Comparison of ENCODE assay signal across 13 cellular contexts in the genomic region with DNA sequence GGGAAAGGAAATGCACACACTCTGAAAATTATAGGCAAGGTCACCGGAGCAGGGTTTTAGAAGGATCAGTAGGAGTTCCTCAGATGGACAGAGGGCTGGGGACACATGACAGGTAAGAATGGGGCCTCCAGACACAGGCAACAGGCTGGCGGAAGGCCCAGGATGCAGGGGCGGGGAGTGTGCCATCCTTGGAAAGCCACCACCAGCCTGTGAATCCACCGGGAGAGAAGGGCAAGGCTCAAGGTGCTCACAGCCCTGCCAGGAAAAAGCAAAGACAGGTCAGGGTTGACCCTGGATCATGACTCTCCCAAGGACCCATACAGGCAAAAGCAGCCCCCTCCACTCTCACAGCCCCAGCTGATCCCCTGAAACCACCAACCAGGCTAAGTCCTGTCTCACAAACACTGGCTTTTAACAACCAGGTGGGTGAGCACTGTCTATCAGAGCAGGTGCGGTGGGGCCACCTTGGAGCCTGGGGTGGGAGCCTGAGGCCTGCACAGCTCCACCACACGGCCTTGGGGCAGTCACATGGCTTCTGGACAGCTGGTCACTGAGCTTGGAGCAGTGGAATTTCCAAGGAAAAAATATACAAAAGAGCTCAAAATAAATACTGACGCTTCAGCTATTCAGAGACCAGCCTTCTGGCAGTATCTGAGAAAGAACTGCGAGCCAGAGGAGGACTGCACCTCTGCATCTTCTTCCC. TPM values are rescaled to one million over a fixed set of nuclear protein-coding genes. Genes with fewer than 3 reads are reported as not detected.
DNase-seq lines count a peak whose midpoint lies in the region; ATAC-seq and TF ChIP-seq lines count a peak whose summit lies in the region.
"Had no signal": no experiment of that assay in that cellular context is flagged by ENCODE, and none has a peak within 500 bp of the region (broad histone marks: within the 10 kb centered on the region; RNA-seq: fewer than 3 reads in every experiment).

No MANE protein-coding gene starts in this region.

- no peak for ATAC-seq in left colon
- ATAC-seq in GM18517 (IDR thresholded peaks at IDR 0.05; ENCODE audit: unreplicated experiment) = no peak

- peaks cover 0 to under 1% (median 0%) of the 10 kb centered on the region in 7 donors for H3K9me3 Mint-ChIP-seq in CD14-positive monocyte
- H3K9me3 Mint-ChIP-seq in activated T-helper 2 cell treated with anti-CD3 and anti-CD28 coated beads, Interferon-gamma antibody, Interleukin-2, Interleukin-4, amounts not matched to agents 10 μg/mL and 5 μg/mL and 100 μg/mL, durations not matched to agents 14 hours and 24 hours and 36 hours = no peaks in the 10 kb centered on the region
- H3K9me3 Mint-ChIP-seq: T-helper 1 cell treated with Interleukin-12 subunit alpha and Interleukin-12 subunit beta and Interleukin-4 antibody, amounts not matched to agents 30 μg/mL and 1 μg/mL, for 36 hours had no signal

- intact Hi-C loops in CD14-positive monocyte (cut with micrococcal nuclease) = loop anchor here in 1 of 2 donors (5.0 kb wide), 1 partner anchor 34 kb away; no protein-coding TSS in a partner anchor
- intact Hi-C loops in dorsolateral prefrontal cortex (cut with DNase I) = loop anchor here (5.0 kb wide), 2 partner anchors 39 to 49 kb away; a partner anchor contains a TSS
- intact Hi-C loops in left colon (cut with DNase I, micrococcal nuclease) = no loop called here
- intact Hi-C loops in activated T-helper 2 cell treated with anti-CD3 and anti-CD28 coated beads, Interferon-gamma antibody, Interleukin-2, Interleukin-4, amounts not matched to agents 10 μg/mL and 5 μg/mL and 100 μg/mL, durations not matched to agents 14 hours and 24 hours and 36 hours (cut with micrococcal nuclease) = no loop called here

- H3K4me1 ChIP-seq in Karpas-422 (ENCODE audit: low read length) (peaks cover 27% of the 10 kb centered on the region), neutrophil (ENCODE audit: control insufficient read depth in 1 of 2, insufficient read depth in 1 of 2, low read depth in 1 of 2, low read length in 1 of 2) (peaks cover 71 to 82% of the 10 kb centered on the region in 2 experiments)
- H3K4me1 ChIP-seq: parathyroid adenoma had no signal

- no peak overlapping the region for H3K4me3 Mint-ChIP-seq in CD14-positive monocyte
- no peak overlapping the region for H3K4me3 Mint-ChIP-seq in activated T-helper 2 cell treated with anti-CD3 and anti-CD28 coated beads, Interferon-gamma antibody, Interleukin-2, Interleukin-4, amounts not matched to agents 10 μg/mL and 5 μg/mL and 100 μg/mL, durations not matched to agents 14 hours and 24 hours and 36 hours (ENCODE audit: low read depth)
- H3K4me3 Mint-ChIP-seq: T-helper 1 cell treated with Interleukin-12 subunit alpha and Interleukin-12 subunit beta and Interleukin-4 antibody, amounts not matched to agents 30 μg/mL and 1 μg/mL, for 36 hours had no signal

- no peaks in the 10 kb centered on the region for H3K36me3 ChIP-seq in Karpas-422 (ENCODE audit: insufficient read depth, low read length)
- H3K36me3 ChIP-seq in neutrophil = peaks cover 48% of the 10 kb centered on the region

- no peaks in the 10 kb centered on the region for H3K27me3 ChIP-seq in Karpas-422 (ENCODE audit: low read length)
- H3K27me3 ChIP-seq in dorsolateral prefrontal cortex = no peaks in the 10 kb centered on the region
- no peaks in the 10 kb centered on the region for H3K27me3 ChIP-seq in neutrophil
- H3K27me3 ChIP-seq: BE2C had no signal

- H3K4me3 ChIP-seq in Karpas-422 (ENCODE audit: low read length) = no peak overlapping the region
- no peak overlapping the region for H3K4me3 ChIP-seq in dorsolateral prefrontal cortex
- no peak overlapping the region for H3K4me3 ChIP-seq in neutrophil (ENCODE audit: low read depth in 1 of 2, low read length in 1 of 2)
- H3K4me3 ChIP-seq: smooth muscle cell had no signal

- H3K27me3 Mint-ChIP-seq in CD14-positive monocyte (ENCODE audit: low read depth in 3 of 3) = peaks cover 0 to 3% (median 0%) of the 10 kb centered on the region in 3 donors
- no peaks in the 10 kb centered on the region for H3K27me3 Mint-ChIP-seq in activated T-helper 2 cell treated with anti-CD3 and anti-CD28 coated beads, Interferon-gamma antibody, Interleukin-2, Interleukin-4, amounts not matched to agents 10 μg/mL and 5 μg/mL and 100 μg/mL, durations not matched to agents 14 hours and 24 hours and 36 hours (ENCODE audit: low read depth)

- no peaks in the 10 kb centered on the region for H3K9me3 ChIP-seq in Karpas-422 (ENCODE audit: low read length)
- no peaks in the 10 kb centered on the region for H3K9me3 ChIP-seq in neutrophil
- H3K9me3 ChIP-seq: BE2C had no signal

- DNase-seq in CD14-positive monocyte (ENCODE audit: low spot score) (no peak), Karpas-422 (no peak), dorsolateral prefrontal cortex (peak in 2 of 10 donors; percentile 66 to 68), left colon (no peak), UCSD-AML1 (lab: John Stamatoyannopoulos, UW; ENCODE audit: unreplicated experiment) (no peak)
- no peak for DNase-seq in activated T-helper 2 cell treated with anti-CD3 and anti-CD28 coated beads, Interferon-gamma antibody, Interleukin-2, Interleukin-4, amounts not matched to agents 10 μg/mL and 5 μg/mL and 100 μg/mL, durations not matched to agents 14 hours and 24 hours and 36 hours (ENCODE audit: low spot score)
- DNase-seq: BE2C, NCI-H69 had no signal

- peaks cover 51% of the 10 kb centered on the region for H3K4me1 Mint-ChIP-seq in CD14-positive monocyte
- H3K4me1 Mint-ChIP-seq in activated T-helper 2 cell treated with anti-CD3 and anti-CD28 coated beads, Interferon-gamma antibody, Interleukin-2, Interleukin-4, amounts not matched to agents 10 μg/mL and 5 μg/mL and 100 μg/mL, durations not matched to agents 14 hours and 24 hours and 36 hours (ENCODE audit: low read depth) = peaks cover 24% of the 10 kb centered on the region

- no peak overlapping the region for H3K27ac ChIP-seq in Karpas-422 (ENCODE audit: low read length)
- H3K27ac ChIP-seq in dorsolateral prefrontal cortex = peak overlapping the region in 47 of 59 donors; percentile 5 to 82 (median 59)
- H3K27ac ChIP-seq in neutrophil = peak overlapping the region; percentile 52
- H3K27ac ChIP-seq: parathyroid adenoma had no signal

- no peak for TF ChIP-seq CTCF in CD14-positive monocyte (IDR thresholded peaks at IDR 0.05)
- TF ChIP-seq CTCF in dorsolateral prefrontal cortex (IDR thresholded peaks at IDR 0.05 in 54 of 56, conservative IDR thresholded peaks at IDR 0.05 in 2 of 56; ENCODE audit: low read depth in 1 of 56, partially characterized antibody in 56 of 56) = no peak
- TF ChIP-seq CTCF in neutrophil (IDR thresholded peaks at IDR 0.05) = no peak

- H3K9ac ChIP-seq in Karpas-422 (ENCODE audit: low read length) = 0 out of 2 replicates have a peak overlapping the region, but pooled peaks have one; percentile 5
- H3K9ac ChIP-seq: parathyroid adenoma had no signal

- no peaks in the 10 kb centered on the region for H3K9me2 ChIP-seq in Karpas-422 (replicated peaks; ENCODE audit: insufficient read depth, low read length)

- H3K4me2 ChIP-seq in Karpas-422 (ENCODE audit: low read depth, low read length, poor library complexity, severe bottlenecking) = no peak overlapping the region
- H3K4me2 ChIP-seq: smooth muscle cell had no signal

- peaks cover 53% of the 10 kb centered on the region for H3K79me2 ChIP-seq in Karpas-422 (ENCODE audit: low read length)

- H2AFZ ChIP-seq in Karpas-422 (ENCODE audit: low read length) = no peak overlapping the region
- H2AFZ ChIP-seq: parathyroid adenoma had no signal

- H4K20me1 ChIP-seq in Karpas-422 (ENCODE audit: insufficient read depth, low read depth, low read length) = peaks cover 5% of the 10 kb centered on the region; the same call in 1 of the 2 replicates

- peak overlapping the region in 4 of 7 donors; percentile 5 to 79 (median 42) for H3K27ac Mint-ChIP-seq in CD14-positive monocyte
- H3K27ac Mint-ChIP-seq in activated T-helper 2 cell treated with anti-CD3 and anti-CD28 coated beads, Interferon-gamma antibody, Interleukin-2, Interleukin-4, amounts not matched to agents 10 μg/mL and 5 μg/mL and 100 μg/mL, durations not matched to agents 14 hours and 24 hours and 36 hours = no peak overlapping the region
- H3K27ac Mint-ChIP-seq: T-helper 1 cell treated with Interleukin-12 subunit alpha and Interleukin-12 subunit beta and Interleukin-4 antibody, amounts not matched to agents 30 μg/mL and 1 μg/mL, for 36 hours had no signal

- H3K36me3 Mint-ChIP-seq in CD14-positive monocyte = peaks cover 45 to 60% of the 10 kb centered on the region in 2 donors
- H3K36me3 Mint-ChIP-seq in activated T-helper 2 cell treated with anti-CD3 and anti-CD28 coated beads, Interferon-gamma antibody, Interleukin-2, Interleukin-4, amounts not matched to agents 10 μg/mL and 5 μg/mL and 100 μg/mL, durations not matched to agents 14 hours and 24 hours and 36 hours (ENCODE audit: low read depth) = peaks cover 9% of the 10 kb centered on the region

RNA-seq across cellular contexts. Expression of a gene that starts 35.2 kb away (rescaled TPM):
- not detected for polyA plus RNA-seq in CD14-positive monocyte
- 4.1 and 10.0 TPM in 2 replicates for total RNA-seq in Karpas-422 (2014; rRNA removed; shearing (Covaris generic); ENCODE audit: low replicate concordance)
- 100 to 1,000 TPM in 1 of 120 experiments, 10 to 100 TPM in 118, 1 to 10 TPM in 1; 7.4 to 118 (median 26.3) TPM for total RNA-seq in dorsolateral prefrontal cortex
- total RNA-seq in left colon = 10 to 100 TPM; 14.1 to 15.1 TPM
- 15.1 and 20.3 TPM in 2 replicates for total RNA-seq in activated T-helper 2 cell treated with anti-CD3 and anti-CD28 coated beads, Interferon-gamma antibody, Interleukin-2, Interleukin-4, amounts not matched to agents 10 μg/mL and 5 μg/mL and 100 μg/mL, durations not matched to agents 14 hours and 24 hours and 36 hours

RNA-seq across cellular contexts. Expression of a gene that starts 48.7 kb away (rescaled TPM):
- 10 to 100 TPM; 12.2 to 12.6 TPM for polyA plus RNA-seq in CD14-positive monocyte
- 10.9 and 14.8 TPM in 2 replicates for total RNA-seq in Karpas-422 (2014; rRNA removed; shearing (Covaris generic); ENCODE audit: low replicate concordance)
- total RNA-seq in dorsolateral prefrontal cortex (10 to 100 TPM in 119 of 120 experiments, 1 to 10 TPM in 1; 9.4 to 22.3 (median 15.4) TPM), left colon (10 to 100 TPM; 18.1 to 19.1 TPM)
- total RNA-seq in activated T-helper 2 cell treated with anti-CD3 and anti-CD28 coated beads, Interferon-gamma antibody, Interleukin-2, Interleukin-4, amounts not matched to agents 10 μg/mL and 5 μg/mL and 100 μg/mL, durations not matched to agents 14 hours and 24 hours and 36 hours = 27.0 and 27.5 TPM in 2 replicates

RNA-seq across cellular contexts. Expression of a gene that starts 54.0 kb away (rescaled TPM):
- polyA plus RNA-seq in CD14-positive monocyte = 10 to 100 TPM; 38.5 to 48.3 TPM
- 22.5 and 73.2 TPM in 2 replicates for total RNA-seq in Karpas-422 (2014; rRNA removed; shearing (Covaris generic); ENCODE audit: low replicate concordance)
- total RNA-seq in dorsolateral prefrontal cortex (100 to 1,000 TPM in 39 of 120 experiments, 10 to 100 TPM in 81; 42.5 to 168 (median 93.8) TPM), left colon (10 to 100 TPM; 37.4 to 50.7 TPM)
- 133 and 146 TPM in 2 replicates for total RNA-seq in activated T-helper 2 cell treated with anti-CD3 and anti-CD28 coated beads, Interferon-gamma antibody, Interleukin-2, Interleukin-4, amounts not matched to agents 10 μg/mL and 5 μg/mL and 100 μg/mL, durations not matched to agents 14 hours and 24 hours and 36 hours

Comparison
In these comparisons a context has a peak if more than half of its experiments do, and no peak if none do; other contexts are left out.
1. intact Hi-C loops: an anchor here in dorsolateral prefrontal cortex (5.0 kb wide); none called in left colon and activated T-helper 2 cell treated with anti-CD3 and anti-CD28 coated beads, Interferon-gamma antibody, Interleukin-2, Interleukin-4, amounts not matched to agents 10 μg/mL and 5 μg/mL and 100 μg/mL, durations not matched to agents 14 hours and 24 hours and 36 hours.